In the genomic region with DNA sequence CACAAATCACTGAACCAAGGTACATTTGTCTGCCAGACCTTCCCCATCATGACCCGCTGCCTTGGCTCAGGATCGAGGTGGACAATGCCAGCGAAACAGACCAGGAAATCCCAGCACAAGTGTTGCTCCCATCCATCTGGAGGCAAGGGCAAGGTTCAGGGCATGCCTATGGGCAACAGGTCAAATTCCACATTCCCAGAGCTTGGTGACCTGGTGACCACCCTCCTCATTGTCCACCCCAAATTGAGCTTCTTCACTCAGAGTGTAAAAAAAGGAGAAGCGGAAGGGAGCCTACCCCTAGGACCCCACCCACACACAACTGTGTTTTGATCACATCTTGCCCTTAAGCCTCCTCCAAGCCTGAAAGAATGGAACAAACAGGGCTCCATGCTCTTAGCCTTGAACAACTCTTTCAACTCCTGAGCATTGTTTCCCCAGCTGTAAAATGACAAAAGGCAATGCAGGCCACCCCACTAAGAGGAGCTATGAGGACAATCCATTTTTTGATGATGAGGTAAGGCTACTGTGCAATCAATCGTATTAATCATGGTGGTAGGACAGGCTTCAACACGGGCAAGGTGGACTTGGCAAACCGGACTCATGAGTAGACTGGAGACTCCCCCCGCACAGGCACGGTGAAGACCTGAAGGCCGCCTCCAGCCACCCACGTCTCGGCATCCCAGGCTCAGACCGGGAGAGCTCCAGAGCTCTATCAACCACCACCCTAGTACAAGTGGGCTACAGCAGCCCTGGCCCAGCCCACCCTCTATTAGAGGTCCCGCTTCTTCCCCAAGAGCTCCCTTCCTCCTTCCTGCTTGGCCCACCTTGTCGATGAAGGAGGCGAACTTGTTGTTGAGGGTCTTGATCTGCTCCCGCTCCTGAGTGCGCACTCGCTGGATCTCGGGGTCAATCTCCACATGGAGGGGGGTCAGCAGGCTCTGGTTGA, we compare ENCODE assay signal across 19 cellular contexts. TPM values are rescaled to one million over a fixed set of nuclear protein-coding genes. Genes with fewer than 3 reads are reported as not detected.
DNase-seq lines count a peak whose midpoint lies in the region; ATAC-seq, FAIRE-seq and TF ChIP-seq lines count a peak whose summit lies in the region.
"Had no signal": no experiment of that assay in that cellular context is flagged by ENCODE, and none has a peak within 500 bp of the region (broad histone marks: within the 10 kb centered on the region; RNA-seq: fewer than 3 reads in every experiment).

No MANE protein-coding gene starts in this region.

- no peak overlapping the region for H3K4me3 ChIP-seq in CD8-positive, alpha-beta T cell (ENCODE audit: low read depth, low read length)
- H3K4me3 ChIP-seq in SJSA1 (no peak overlapping the region), small intestine (ENCODE audit: low read depth in 1 of 2, low read length in 2 of 2) (no peak overlapping the region), sigmoid colon (no peak overlapping the region)
- H3K4me3 ChIP-seq: GM23338, Peyer's patch had no signal

- H3K9me3 ChIP-seq in CD8-positive, alpha-beta T cell (ENCODE audit: low read length): no peaks in the 10 kb centered on the region
- peaks cover 13% of the 10 kb centered on the region for H3K9me3 ChIP-seq in SJSA1 (replicated peaks)
- H3K9me3 ChIP-seq in small intestine (ENCODE audit: control insufficient read depth, low read depth): no peaks in the 10 kb centered on the region
- no peaks in the 10 kb centered on the region for H3K9me3 ChIP-seq in sigmoid colon
- H3K9me3 ChIP-seq: Peyer's patch had no signal

- H3K36me3 Mint-ChIP-seq in CD8-positive, alpha-beta T cell: no peaks in the 10 kb centered on the region

- H3K4me3 Mint-ChIP-seq in CD8-positive, alpha-beta T cell: no peak overlapping the region
- H3K4me3 Mint-ChIP-seq: GM23338 had no signal

- peak overlapping the region; percentile 25 for H3K27ac Mint-ChIP-seq in CD8-positive, alpha-beta T cell
- H3K27ac Mint-ChIP-seq: GM23338 had no signal

- 83 to 86% (median 84%) methylated on average over 17 to 20 of the region's 20 CpGs for WGBS in small intestine, 3 donors
- WGBS in sigmoid colon, 2 donors: 88 to 90% methylated on average over 20 of the region's 20 CpGs

- H3K36me3 ChIP-seq in CD8-positive, alpha-beta T cell (ENCODE audit: insufficient read depth, low read length): no peaks in the 10 kb centered on the region
- no peaks in the 10 kb centered on the region for H3K36me3 ChIP-seq in SJSA1
- H3K36me3 ChIP-seq in small intestine (ENCODE audit: control insufficient read depth in 2 of 2, insufficient read depth in 2 of 2, low read length in 2 of 2): no peaks in the 10 kb centered on the region
- H3K36me3 ChIP-seq in sigmoid colon: no peaks in the 10 kb centered on the region
- H3K36me3 ChIP-seq: Peyer's patch had no signal

- POLR2A ChIA-PET in CD8-positive, alpha-beta T cell (lab: Charles Lee): no interaction called here

- H3K27me3 ChIP-seq in CD8-positive, alpha-beta T cell (ENCODE audit: insufficient read depth, low read length): no peaks in the 10 kb centered on the region
- H3K27me3 ChIP-seq in SJSA1 (replicated peaks) (peaks cover 52% of the 10 kb centered on the region), small intestine (ENCODE audit: control insufficient read depth in 2 of 2, insufficient read depth in 2 of 2, low read length in 2 of 2) (peaks cover 0 to 2% of the 10 kb centered on the region in 2 donors), sigmoid colon (no peaks in the 10 kb centered on the region)
- H3K27me3 ChIP-seq: Peyer's patch had no signal

- H3K27ac ChIP-seq in CD8-positive, alpha-beta T cell (ENCODE audit: low read depth, low read length): no peak overlapping the region
- H3K27ac ChIP-seq in SJSA1: no peak overlapping the region
- no peak overlapping the region for H3K27ac ChIP-seq in epithelial cell of prostate
- H3K27ac ChIP-seq in small intestine (ENCODE audit: low read depth in 1 of 2, low read length in 1 of 2): no peak overlapping the region
- no peak overlapping the region for H3K27ac ChIP-seq in sigmoid colon
- H3K27ac ChIP-seq: C4-2B, Peyer's patch had no signal

- ATAC-seq in CD8-positive, alpha-beta T cell: no peak
- ATAC-seq: GM23338, HCT116, Right ventricle myocardium inferior had no signal

- no peaks in the 10 kb centered on the region for H3K9me3 Mint-ChIP-seq in CD8-positive, alpha-beta T cell
- H3K9me3 Mint-ChIP-seq: GM23338 had no signal

- intact Hi-C loops in CD8-positive, alpha-beta T cell (cut with DNase I, micrococcal nuclease): no loop called here
- intact Hi-C loops in sigmoid colon (cut with DNase I): no loop called here

- no peaks in the 10 kb centered on the region for H3K27me3 Mint-ChIP-seq in CD8-positive, alpha-beta T cell (ENCODE audit: low read depth)

- no peak for TF ChIP-seq EP300 in sigmoid colon (IDR thresholded peaks at IDR 0.05)

- CTCF ChIA-PET in CD8-positive, alpha-beta T cell (lab: Charles Lee): interaction anchor here (0.7 to 0.9 kb wide), 3 partner anchors 148 to 249 kb away, joined by 3 read pairs; no protein-coding TSS in a partner anchor

- no peak for FAIRE-seq in small intestine (lab: Jason Lieb, UNC)

- H3K4me1 ChIP-seq in CD8-positive, alpha-beta T cell (ENCODE audit: insufficient read depth, low read length): peaks cover 24% of the 10 kb centered on the region
- H3K4me1 ChIP-seq in SJSA1 (replicated peaks): peaks cover 30% of the 10 kb centered on the region
- no peaks in the 10 kb centered on the region for H3K4me1 ChIP-seq in small intestine (ENCODE audit: control insufficient read depth in 2 of 2, insufficient read depth in 1 of 2, low read depth in 1 of 2, low read length in 1 of 2)
- H3K4me1 ChIP-seq in sigmoid colon: no peaks in the 10 kb centered on the region
- H3K4me1 ChIP-seq: Peyer's patch had no signal

- no peak for TF ChIP-seq POLR2A in sigmoid colon (IDR thresholded peaks at IDR 0.05)

- peaks cover 32% of the 10 kb centered on the region for H3K4me1 Mint-ChIP-seq in CD8-positive, alpha-beta T cell (ENCODE audit: low read depth)
- H3K4me1 Mint-ChIP-seq: GM23338 had no signal

- TF ChIP-seq CTCF in CD8-positive, alpha-beta T cell (IDR thresholded peaks at IDR 0.05): no peak
- no peak for TF ChIP-seq CTCF in sigmoid colon (IDR thresholded peaks at IDR 0.05)

- no peak for DNase-seq in CD8-positive, alpha-beta T cell
- peak; percentile 84 to 98 for DNase-seq in SJSA1 (ENCODE audit: low read depth in 1 of 2, low spot score in 2 of 2)
- DNase-seq in epithelial cell of prostate (ENCODE audit: low read depth, low spot score): peak; percentile 40
- peak; percentile 66 for DNase-seq in small intestine
- DNase-seq in sigmoid colon: no peak
- DNase-seq in superior temporal gyrus (ENCODE audit: extremely low spot score): no peak
- DNase-seq in activated T-cell treated with anti-CD3 and anti-CD28 coated beads, Interleukin-2, amount 50 U/mL, for 1 hour: no peak
- DNase-seq: COR-L47, DMS153, Karpas-422, MM.1S, NCI-H1092 treated with DMSO at 0.1 percent for 48 hours, NCI-H2081 treated with DMSO at 0.1 percent for 48 hours, NCI-H510A treated with DMSO at 0.1 percent for 48 hours had no signal

RNA-seq across cellular contexts. Expression of a gene that starts 0.9 kb away (rescaled TPM):
- total RNA-seq in CD8-positive, alpha-beta T cell: not detected
- 0.08 and 1.1 TPM in 2 replicates for total RNA-seq in SJSA1 (2014; rRNA removed; shearing (Covaris generic))
- polyA plus RNA-seq in small intestine: under 1 TPM in 1 of 3 donors, not detected in 2; 0.31 TPM
- not detected for total RNA-seq in sigmoid colon
- under 1 TPM in 1 of 3 donors, not detected in 2; 0.16 TPM for polyA plus RNA-seq in sigmoid colon
- total RNA-seq: Peyer's patch, Right ventricle myocardium inferior had no signal
- polyA plus RNA-seq: GM23338 had no signal

RNA-seq across cellular contexts. Expression of a gene that starts 15.6 kb away (rescaled TPM):
- total RNA-seq in CD8-positive, alpha-beta T cell: not detected
- 0.21 TPM in 1 of 2 replicates, not detected in the other for total RNA-seq in SJSA1 (2014; rRNA removed; shearing (Covaris generic))
- polyA plus RNA-seq in small intestine (1 to 10 TPM in 1 of 3 donors, under 1 TPM in 2; 0.30 to 1.8 (median 0.54) TPM), sigmoid colon (1 to 10 TPM in 1 of 3 donors, under 1 TPM in 1, not detected in 1; 0.20 to 5.4 TPM)
- total RNA-seq in sigmoid colon: not detected
- total RNA-seq: GM23338, Peyer's patch, Right ventricle myocardium inferior had no signal
- polyA plus RNA-seq: GM23338 had no signal

RNA-seq across cellular contexts. Expression of a gene that starts 19.3 kb away (rescaled TPM):
- not detected for total RNA-seq in CD8-positive, alpha-beta T cell
- total RNA-seq in SJSA1 (2014; rRNA removed; shearing (Covaris generic)): not detected in 2 replicates
- polyA plus RNA-seq in small intestine: 10 to 100 TPM in 1 of 3 donors, 1 to 10 TPM in 2; 1.2 to 12.3 (median 7.6) TPM
- not detected for total RNA-seq in sigmoid colon
- 10 to 100 TPM in 1 of 3 donors, under 1 TPM in 1, not detected in 1; 0.86 to 18.6 TPM for polyA plus RNA-seq in sigmoid colon
- total RNA-seq: GM23338, Peyer's patch, Right ventricle myocardium inferior had no signal
- polyA plus RNA-seq: GM23338 had no signal

RNA-seq across cellular contexts. Expression of a gene that starts 37.3 kb away (rescaled TPM):
- not detected for total RNA-seq in CD8-positive, alpha-beta T cell
- total RNA-seq in SJSA1 (2014; rRNA removed; shearing (Covaris generic)): 0.08 TPM in 1 of 2 replicates, not detected in the other
- polyA plus RNA-seq in small intestine (not detected), sigmoid colon (not detected)
- total RNA-seq in sigmoid colon: not detected
- total RNA-seq: GM23338, Peyer's patch, Right ventricle myocardium inferior had no signal
- polyA plus RNA-seq: GM23338 had no signal

RNA-seq across cellular contexts. Expression of a gene that starts 56.1 kb away (rescaled TPM):
- not detected for total RNA-seq in CD8-positive, alpha-beta T cell
- total RNA-seq in SJSA1 (2014; rRNA removed; shearing (Covaris generic)): 0.21 TPM in 1 of 2 replicates, not detected in the other
- polyA plus RNA-seq in small intestine: not detected
- not detected for total RNA-seq in sigmoid colon
- not detected for polyA plus RNA-seq in sigmoid colon
- total RNA-seq: GM23338, Peyer's patch, Right ventricle myocardium inferior had no signal
- polyA plus RNA-seq: GM23338 had no signal

Comparison
In these comparisons a context has a peak if more than half of its experiments do, and no peak if none do; other contexts are left out.
1. DNase-seq: peak in SJSA1 (2 of 2), epithelial cell of prostate (single experiment) and small intestine (single experiment); none in CD8-positive, alpha-beta T cell (0 of 7), sigmoid colon (single experiment), superior temporal gyrus (single experiment) and activated T-cell treated with anti-CD3 and anti-CD28 coated beads, Interleukin-2, amount 50 U/mL, for 1 hour (single experiment).